1 cellular context compared by ENCODE assay signal in genomic region chr16:29736112-29736511, GRCh38.
TF ChIP-seq lines count a peak whose summit lies in the region.

No MANE protein-coding gene starts in this region.

TF ChIP-seq in SK-N-SH, 30 proteins besides CTCF, POLR2A, EP300 and RAD21 (continued from another document):
- TF ChIP-seq, protein P1, sequence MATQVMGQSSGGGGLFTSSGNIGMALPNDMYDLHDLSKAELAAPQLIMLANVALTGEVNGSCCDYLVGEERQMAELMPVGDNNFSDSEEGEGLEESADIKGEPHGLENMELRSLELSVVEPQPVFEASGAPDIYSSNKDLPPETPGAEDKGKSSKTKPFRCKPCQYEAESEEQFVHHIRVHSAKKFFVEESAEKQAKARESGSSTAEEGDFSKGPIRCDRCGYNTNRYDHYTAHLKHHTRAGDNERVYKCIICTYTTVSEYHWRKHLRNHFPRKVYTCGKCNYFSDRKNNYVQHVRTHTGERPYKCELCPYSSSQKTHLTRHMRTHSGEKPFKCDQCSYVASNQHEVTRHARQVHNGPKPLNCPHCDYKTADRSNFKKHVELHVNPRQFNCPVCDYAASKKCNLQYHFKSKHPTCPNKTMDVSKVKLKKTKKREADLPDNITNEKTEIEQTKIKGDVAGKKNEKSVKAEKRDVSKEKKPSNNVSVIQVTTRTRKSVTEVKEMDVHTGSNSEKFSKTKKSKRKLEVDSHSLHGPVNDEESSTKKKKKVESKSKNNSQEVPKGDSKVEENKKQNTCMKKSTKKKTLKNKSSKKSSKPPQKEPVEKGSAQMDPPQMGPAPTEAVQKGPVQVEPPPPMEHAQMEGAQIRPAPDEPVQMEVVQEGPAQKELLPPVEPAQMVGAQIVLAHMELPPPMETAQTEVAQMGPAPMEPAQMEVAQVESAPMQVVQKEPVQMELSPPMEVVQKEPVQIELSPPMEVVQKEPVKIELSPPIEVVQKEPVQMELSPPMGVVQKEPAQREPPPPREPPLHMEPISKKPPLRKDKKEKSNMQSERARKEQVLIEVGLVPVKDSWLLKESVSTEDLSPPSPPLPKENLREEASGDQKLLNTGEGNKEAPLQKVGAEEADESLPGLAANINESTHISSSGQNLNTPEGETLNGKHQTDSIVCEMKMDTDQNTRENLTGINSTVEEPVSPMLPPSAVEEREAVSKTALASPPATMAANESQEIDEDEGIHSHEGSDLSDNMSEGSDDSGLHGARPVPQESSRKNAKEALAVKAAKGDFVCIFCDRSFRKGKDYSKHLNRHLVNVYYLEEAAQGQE (IDR thresholded peaks at IDR 0.05; ENCODE audit: low read depth, low read length), result no peak
